In genomic region chr12:110669193-110669502, GRCh38 we compare ENCODE assay signal across 11 cellular contexts. TPM values are rescaled to one million over a fixed set of nuclear protein-coding genes. Genes with fewer than 3 reads are reported as not detected.
A peak's percentile ranks its signal among the peaks of the same experiment; 100 is the strongest.
DNase-seq lines count a peak whose midpoint lies in the region; ATAC-seq, FAIRE-seq and TF ChIP-seq lines count a peak whose summit lies in the region.
"Had no signal": no experiment of that assay in that cellular context is flagged by ENCODE, and none has a peak within 500 bp of the region (broad histone marks: within the 10 kb centered on the region; RNA-seq: fewer than 3 reads in every experiment).

No MANE protein-coding gene starts in this region.

- POLR2A ChIA-PET in CD4-positive, alpha-beta T cell (lab: Charles Lee) = interaction anchor here (0.6 kb wide), 1 partner anchor 238 kb away, joined by 3 read pairs; no protein-coding TSS in a partner anchor

- H3K4me1 ChIP-seq in esophagus muscularis mucosa = no peaks in the 10 kb centered on the region

- no peak for DNase-seq in CD4-positive, alpha-beta T cell
- no peak for DNase-seq in activated T-helper 2 cell treated with anti-CD3 and anti-CD28 coated beads, Interferon-gamma antibody, Interleukin-2, Interleukin-4, amounts not matched to agents 10 μg/mL and 5 μg/mL and 100 μg/mL, durations not matched to agents 14 hours and 24 hours and 36 hours (ENCODE audit: low spot score)
- DNase-seq in RCC 7860 (ENCODE audit: low spot score) (no peak), DMS153 (lab: John Stamatoyannopoulos, UW) (no peak), NCI-H226 (no peak), esophagus muscularis mucosa (ENCODE audit: extremely low spot score) (no peak)
- DNase-seq: NCI-H446, T1000 had no signal

- WGBS in esophagus muscularis mucosa = 73% methylated on average over 5 of the region's 5 CpGs

- no peak for TF ChIP-seq EP300 in esophagus muscularis mucosa (IDR thresholded peaks at IDR 0.05)

- no peak overlapping the region for H3K27ac ChIP-seq in CD4-positive, alpha-beta T cell (ENCODE audit: low read depth, low read length)
- no peak overlapping the region for H3K27ac ChIP-seq in esophagus muscularis mucosa (replicated peaks in 1 of 4)

- no peak for ATAC-seq in CD4-positive, alpha-beta T cell (ENCODE audit: poor library complexity)
- ATAC-seq in GM18907 (IDR thresholded peaks at IDR 0.05; ENCODE audit: unreplicated experiment) = peak; percentile 39
- ATAC-seq in HG03097 (IDR thresholded peaks at IDR 0.05; ENCODE audit: low FRiP score, unreplicated experiment) = peak; percentile 31

- peaks cover 17% of the 10 kb centered on the region for H3K9me3 ChIP-seq in CD4-positive, alpha-beta T cell (ENCODE audit: control insufficient read depth, low read length)
- H3K9me3 ChIP-seq in esophagus muscularis mucosa = peaks cover 0 to 27% (median 17%) of the 10 kb centered on the region in 4 donors

- no peak for TF ChIP-seq CTCF in CD4-positive, alpha-beta T cell (IDR thresholded peaks at IDR 0.05)
- TF ChIP-seq CTCF in esophagus muscularis mucosa (IDR thresholded peaks at IDR 0.05) = no peak

- no peak for TF ChIP-seq POLR2A in esophagus muscularis mucosa (IDR thresholded peaks at IDR 0.05; ENCODE audit: low read depth)

- peaks cover 0 to 14% (median 1%) of the 10 kb centered on the region in 4 donors for H3K36me3 ChIP-seq in esophagus muscularis mucosa

- H3K4me3 ChIP-seq in esophagus muscularis mucosa = no peak overlapping the region

- H3K27ac Mint-ChIP-seq in CD4-positive, alpha-beta T cell = peak overlapping the region; percentile 76
- peak overlapping the region; percentile 3 for H3K27ac Mint-ChIP-seq in activated T-helper 2 cell treated with anti-CD3 and anti-CD28 coated beads, Interferon-gamma antibody, Interleukin-2, Interleukin-4, amounts not matched to agents 10 μg/mL and 5 μg/mL and 100 μg/mL, durations not matched to agents 14 hours and 24 hours and 36 hours

- no peaks in the 10 kb centered on the region for H3K27me3 Mint-ChIP-seq in CD4-positive, alpha-beta T cell
- no peaks in the 10 kb centered on the region for H3K27me3 Mint-ChIP-seq in activated T-helper 2 cell treated with anti-CD3 and anti-CD28 coated beads, Interferon-gamma antibody, Interleukin-2, Interleukin-4, amounts not matched to agents 10 μg/mL and 5 μg/mL and 100 μg/mL, durations not matched to agents 14 hours and 24 hours and 36 hours (ENCODE audit: low read depth)

- intact Hi-C loops in CD4-positive, alpha-beta T cell (cut with DNase I, micrococcal nuclease) = no loop called here
- intact Hi-C loops in activated T-helper 2 cell treated with anti-CD3 and anti-CD28 coated beads, Interferon-gamma antibody, Interleukin-2, Interleukin-4, amounts not matched to agents 10 μg/mL and 5 μg/mL and 100 μg/mL, durations not matched to agents 14 hours and 24 hours and 36 hours (cut with micrococcal nuclease) = no loop called here
- intact Hi-C loops in esophagus muscularis mucosa (cut with DNase I) = no loop called here

- peaks cover 3% of the 10 kb centered on the region for H3K9me3 Mint-ChIP-seq in CD4-positive, alpha-beta T cell
- peaks cover 24% of the 10 kb centered on the region for H3K9me3 Mint-ChIP-seq in activated T-helper 2 cell treated with anti-CD3 and anti-CD28 coated beads, Interferon-gamma antibody, Interleukin-2, Interleukin-4, amounts not matched to agents 10 μg/mL and 5 μg/mL and 100 μg/mL, durations not matched to agents 14 hours and 24 hours and 36 hours

- H3K4me3 Mint-ChIP-seq in CD4-positive, alpha-beta T cell = no peak overlapping the region
- H3K4me3 Mint-ChIP-seq in activated T-helper 2 cell treated with anti-CD3 and anti-CD28 coated beads, Interferon-gamma antibody, Interleukin-2, Interleukin-4, amounts not matched to agents 10 μg/mL and 5 μg/mL and 100 μg/mL, durations not matched to agents 14 hours and 24 hours and 36 hours (ENCODE audit: low read depth) = no peak overlapping the region

- H3K36me3 Mint-ChIP-seq in CD4-positive, alpha-beta T cell (ENCODE audit: low read depth) = peaks cover 71% of the 10 kb centered on the region
- H3K36me3 Mint-ChIP-seq in activated T-helper 2 cell treated with anti-CD3 and anti-CD28 coated beads, Interferon-gamma antibody, Interleukin-2, Interleukin-4, amounts not matched to agents 10 μg/mL and 5 μg/mL and 100 μg/mL, durations not matched to agents 14 hours and 24 hours and 36 hours (ENCODE audit: low read depth) = peaks cover 66% of the 10 kb centered on the region

- CTCF ChIA-PET in CD4-positive, alpha-beta T cell (lab: Charles Lee) = no interaction called here

- no peak for FAIRE-seq in RCC 7860 (lab: Jason Lieb, UNC)
- FAIRE-seq: endothelial cell of umbilical vein had no signal

- no peaks in the 10 kb centered on the region for H3K27me3 ChIP-seq in CD4-positive, alpha-beta T cell (ENCODE audit: control insufficient read depth, insufficient read depth, low read length)
- no peaks in the 10 kb centered on the region for H3K27me3 ChIP-seq in esophagus muscularis mucosa

- peaks cover 25% of the 10 kb centered on the region for H3K4me1 Mint-ChIP-seq in CD4-positive, alpha-beta T cell (ENCODE audit: low read depth)
- H3K4me1 Mint-ChIP-seq in activated T-helper 2 cell treated with anti-CD3 and anti-CD28 coated beads, Interferon-gamma antibody, Interleukin-2, Interleukin-4, amounts not matched to agents 10 μg/mL and 5 μg/mL and 100 μg/mL, durations not matched to agents 14 hours and 24 hours and 36 hours (ENCODE audit: low read depth) = peaks cover 38% of the 10 kb centered on the region

RNA-seq across cellular contexts. Expression of gene HVCN1, which starts 19.8 kb away (rescaled TPM):
- total RNA-seq in CD4-positive, alpha-beta T cell = 1 to 10 TPM; 3.9 to 4.1 TPM
- 9.7 TPM in 2 replicates for total RNA-seq in activated T-helper 2 cell treated with anti-CD3 and anti-CD28 coated beads, Interferon-gamma antibody, Interleukin-2, Interleukin-4, amounts not matched to agents 10 μg/mL and 5 μg/mL and 100 μg/mL, durations not matched to agents 14 hours and 24 hours and 36 hours
- total RNA-seq in esophagus muscularis mucosa = 1 to 10 TPM; 5.4 to 8.9 (median 7.1) TPM

RNA-seq across cellular contexts. Expression of gene TCTN1, which starts 55.2 kb away (rescaled TPM):
- 1 to 10 TPM; 5.0 to 5.5 TPM for total RNA-seq in CD4-positive, alpha-beta T cell
- total RNA-seq in activated T-helper 2 cell treated with anti-CD3 and anti-CD28 coated beads, Interferon-gamma antibody, Interleukin-2, Interleukin-4, amounts not matched to agents 10 μg/mL and 5 μg/mL and 100 μg/mL, durations not matched to agents 14 hours and 24 hours and 36 hours = 5.1 and 6.6 TPM in 2 replicates
- total RNA-seq in esophagus muscularis mucosa = 10 to 100 TPM; 17.4 to 26.2 (median 21.4) TPM
